Comparison of ENCODE assay signal across 14 cellular contexts in the genomic region with DNA sequence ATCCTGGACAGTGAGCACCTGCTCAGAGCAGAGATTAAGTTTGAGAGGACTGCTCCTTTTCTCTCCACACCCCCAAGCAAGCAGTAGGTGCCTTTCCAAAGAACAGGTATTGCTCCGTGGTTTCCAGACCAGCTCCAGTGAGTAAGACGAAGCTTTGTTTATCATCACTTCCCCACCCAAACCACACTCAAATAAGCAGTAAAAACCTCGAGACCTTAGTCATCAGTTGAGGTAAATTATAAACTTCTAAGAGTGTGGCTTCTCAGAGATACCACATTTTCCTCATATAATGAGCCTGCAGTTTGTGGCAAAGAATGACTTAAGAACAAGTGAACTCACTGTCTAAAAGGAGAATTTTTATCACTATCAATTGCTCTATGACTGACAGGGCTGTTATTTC. TPM values are rescaled to one million over a fixed set of nuclear protein-coding genes. Genes with fewer than 3 reads are reported as not detected.
DNase-seq lines count a peak whose midpoint lies in the region; ATAC-seq and TF ChIP-seq lines count a peak whose summit lies in the region.
"Had no signal": no experiment of that assay in that cellular context is flagged by ENCODE, and none has a peak within 500 bp of the region (broad histone marks: within the 10 kb centered on the region; RNA-seq: fewer than 3 reads in every experiment).

No MANE protein-coding gene starts in this region.

- peak; percentile 97 for ATAC-seq in stimulated activated naive CD8-positive, alpha-beta T cell treated with anti-CD3 and anti-CD28 coated beads, Interleukin-15, amount 100 ng/mL, for 72 hours
- ATAC-seq in right cardiac atrium = no peak
- no peak for ATAC-seq in stimulated activated naive B cell treated with anti-CD40 and anti-IgM and Interleukin-4, amounts not matched to agents 10 μg/mL and 1 μg/mL and 100 μg/mL, for 72 hours (replicated peaks)
- ATAC-seq: gastrocnemius medialis, lower lobe of right lung had no signal

- H3K27ac Mint-ChIP-seq in stimulated activated naive CD8-positive, alpha-beta T cell treated with anti-CD3 and anti-CD28 coated beads, Interleukin-15, amount 100 ng/mL, for 72 hours = peak overlapping the region in 1 of 2 donors; percentile 14
- no peak overlapping the region for H3K27ac Mint-ChIP-seq in stimulated activated naive B cell treated with anti-CD40 and anti-IgM and Interleukin-4, amounts not matched to agents 10 μg/mL and 1 μg/mL and 100 μg/mL, for 72 hours
- H3K27ac Mint-ChIP-seq: CD14-positive monocyte had no signal

- H3K9me3 Mint-ChIP-seq in stimulated activated naive CD8-positive, alpha-beta T cell treated with anti-CD3 and anti-CD28 coated beads, Interleukin-15, amount 100 ng/mL, for 72 hours = no peaks in the 10 kb centered on the region
- H3K9me3 Mint-ChIP-seq in stimulated activated naive B cell treated with anti-CD40 and anti-IgM and Interleukin-4, amounts not matched to agents 10 μg/mL and 1 μg/mL and 100 μg/mL, for 72 hours = no peaks in the 10 kb centered on the region
- H3K9me3 Mint-ChIP-seq: central memory CD8-positive, alpha-beta T cell had no signal

- no peaks in the 10 kb centered on the region for H3K27me3 ChIP-seq in right cardiac atrium (ENCODE audit: control insufficient read depth, insufficient read depth)
- H3K27me3 ChIP-seq: gastrocnemius medialis, vagina had no signal

- H3K4me3 ChIP-seq in epithelial cell of proximal tubule (ENCODE audit: low read depth, low read length) (no peak overlapping the region), right cardiac atrium (ENCODE audit: low read length) (no peak overlapping the region)
- H3K4me3 ChIP-seq: gastrocnemius medialis, lower lobe of right lung, vagina had no signal

- H3K27me3 Mint-ChIP-seq in stimulated activated naive CD8-positive, alpha-beta T cell treated with anti-CD3 and anti-CD28 coated beads, Interleukin-15, amount 100 ng/mL, for 72 hours = peaks cover 39% of the 10 kb centered on the region
- peaks cover 3 to 6% of the 10 kb centered on the region in 2 donors for H3K27me3 Mint-ChIP-seq in stimulated activated naive B cell treated with anti-CD40 and anti-IgM and Interleukin-4, amounts not matched to agents 10 μg/mL and 1 μg/mL and 100 μg/mL, for 72 hours

- DNase-seq in stimulated activated CD4-positive, alpha-beta T cell treated with anti-CD3 and anti-CD28 coated beads, Interleukin-15, amount 100 ng/mL, for 24 hours = peak; percentile 37
- DNase-seq in stimulated activated CD4-positive, alpha-beta T cell treated with anti-CD3 and anti-CD28 coated beads, Interleukin-12 subunit alpha, Interleukin-12 subunit beta, amount 100 ng/mL, for 4 hours = no peak
- DNase-seq in RWPE1 (ENCODE audit: low spot score) (peak; percentile 57), epithelial cell of proximal tubule (ENCODE audit: low read depth) (peak; percentile 84), mucosa of gallbladder (ENCODE audit: low spot score) (no peak), right cardiac atrium (no peak)
- peak; percentile 31 to 63 for DNase-seq in stimulated activated naive CD8-positive, alpha-beta T cell treated with anti-CD3 and anti-CD28 coated beads, Interleukin-15, amount 100 ng/mL, for 72 hours
- no peak for DNase-seq in stimulated activated naive B cell treated with anti-CD40 and anti-IgM and Interleukin-4, amounts not matched to agents 10 μg/mL and 1 μg/mL and 100 μg/mL, for 72 hours
- DNase-seq: gastrocnemius medialis, lower lobe of right lung, NCI-H2171 had no signal

- intact Hi-C loops in right cardiac atrium (cut with DNase I) = no loop called here

- H3K4me1 Mint-ChIP-seq in stimulated activated naive CD8-positive, alpha-beta T cell treated with anti-CD3 and anti-CD28 coated beads, Interleukin-15, amount 100 ng/mL, for 72 hours = peaks cover 23% of the 10 kb centered on the region
- H3K4me1 Mint-ChIP-seq in stimulated activated naive B cell treated with anti-CD40 and anti-IgM and Interleukin-4, amounts not matched to agents 10 μg/mL and 1 μg/mL and 100 μg/mL, for 72 hours = no peaks in the 10 kb centered on the region
- H3K4me1 Mint-ChIP-seq: CD14-positive monocyte; central memory CD8-positive, alpha-beta T cell had no signal

- H3K4me3 Mint-ChIP-seq in stimulated activated naive CD8-positive, alpha-beta T cell treated with anti-CD3 and anti-CD28 coated beads, Interleukin-15, amount 100 ng/mL, for 72 hours = no peak overlapping the region
- H3K4me3 Mint-ChIP-seq in stimulated activated naive B cell treated with anti-CD40 and anti-IgM and Interleukin-4, amounts not matched to agents 10 μg/mL and 1 μg/mL and 100 μg/mL, for 72 hours = no peak overlapping the region
- H3K4me3 Mint-ChIP-seq: CD14-positive monocyte; central memory CD8-positive, alpha-beta T cell had no signal

- H3K36me3 Mint-ChIP-seq in stimulated activated naive B cell treated with anti-CD40 and anti-IgM and Interleukin-4, amounts not matched to agents 10 μg/mL and 1 μg/mL and 100 μg/mL, for 72 hours = no peaks in the 10 kb centered on the region
- H3K36me3 Mint-ChIP-seq: CD14-positive monocyte had no signal

- CTCF ChIA-PET in RWPE1 (lab: Yijun Ruan, JAX) = interaction anchor here (0.5 to 0.6 kb wide), 2 partner anchors 48 to 308 kb away, joined by 3 read pairs; no protein-coding TSS in a partner anchor

- no peaks in the 10 kb centered on the region for H3K4me1 ChIP-seq in right cardiac atrium (ENCODE audit: control insufficient read depth, insufficient read depth, low read length)
- H3K4me1 ChIP-seq: gastrocnemius medialis, lower lobe of right lung, vagina had no signal

- TF ChIP-seq CTCF in RWPE1 (conservative IDR thresholded peaks at IDR 0.05; ENCODE audit: low read depth) = no peak
- TF ChIP-seq CTCF in epithelial cell of proximal tubule (conservative IDR thresholded peaks at IDR 0.05; ENCODE audit: low read depth, low read length) = no peak

- no peak overlapping the region for H3K27ac ChIP-seq in RWPE1
- no peak overlapping the region for H3K27ac ChIP-seq in right cardiac atrium (ENCODE audit: low read length)
- H3K27ac ChIP-seq: gastrocnemius medialis, lower lobe of right lung, vagina had no signal

- H3K9me3 ChIP-seq in right cardiac atrium (ENCODE audit: control insufficient read depth, low read length) = no peaks in the 10 kb centered on the region
- H3K9me3 ChIP-seq: gastrocnemius medialis, lower lobe of right lung, vagina had no signal

- WGBS in right cardiac atrium = 77% methylated on average over 3 of the region's 3 CpGs

- POLR2A ChIA-PET in RWPE1 (lab: Yijun Ruan, JAX; ENCODE audit: low non-redundant PET) = no interaction called here

RNA-seq across cellular contexts. Expression of a gene that starts 50.0 kb away (rescaled TPM):
- 33.4 and 46.7 TPM in 2 replicates for total RNA-seq in epithelial cell of proximal tubule
- 106 TPM for total RNA-seq in mucosa of gallbladder
- total RNA-seq in right cardiac atrium = 10 to 100 TPM; 52.0 to 86.0 (median 63.9) TPM
- 35.2 TPM for polyA plus RNA-seq in right cardiac atrium

Comparison
In these comparisons a context has a peak if more than half of its experiments do, and no peak if none do; other contexts are left out.
1. DNase-seq: peak in stimulated activated CD4-positive, alpha-beta T cell treated with anti-CD3 and anti-CD28 coated beads, Interleukin-15, amount 100 ng/mL, for 24 hours (single experiment), RWPE1 (single experiment), epithelial cell of proximal tubule (single experiment) and stimulated activated naive CD8-positive, alpha-beta T cell treated with anti-CD3 and anti-CD28 coated beads, Interleukin-15, amount 100 ng/mL, for 72 hours (2 of 2); none in stimulated activated CD4-positive, alpha-beta T cell treated with anti-CD3 and anti-CD28 coated beads, Interleukin-12 subunit alpha, Interleukin-12 subunit beta, amount 100 ng/mL, for 4 hours (single experiment), mucosa of gallbladder (single experiment), right cardiac atrium (0 of 3) and stimulated activated naive B cell treated with anti-CD40 and anti-IgM and Interleukin-4, amounts not matched to agents 10 μg/mL and 1 μg/mL and 100 μg/mL, for 72 hours (single experiment).